In the genomic region with DNA sequence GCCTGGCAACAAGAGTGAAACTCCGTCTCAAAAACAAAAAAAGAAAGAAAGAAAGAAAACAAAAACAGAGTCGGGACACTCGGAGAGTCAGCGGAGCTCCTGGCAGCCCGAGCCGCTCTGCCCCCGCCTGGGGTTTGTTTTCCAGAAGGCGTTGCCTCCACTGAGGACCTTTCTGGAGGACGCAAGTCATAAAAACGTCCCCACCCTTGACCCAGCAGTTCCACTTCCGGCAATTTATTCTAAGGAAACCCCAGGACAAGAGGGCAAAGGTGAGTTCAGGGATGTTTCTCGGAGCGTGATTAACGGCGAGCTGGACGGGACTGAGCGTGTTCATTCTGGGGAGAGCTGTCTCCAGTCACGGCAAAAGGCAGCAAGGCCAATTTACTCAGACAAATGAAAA, we compare ENCODE assay signal across 19 cellular contexts. TPM values are rescaled to one million over a fixed set of nuclear protein-coding genes. Genes with fewer than 3 reads are reported as not detected.
DNase-seq lines count a peak whose midpoint lies in the region; ATAC-seq and TF ChIP-seq lines count a peak whose summit lies in the region.
"Had no signal": no experiment of that assay in that cellular context is flagged by ENCODE, and none has a peak within 500 bp of the region (broad histone marks: within the 10 kb centered on the region; RNA-seq: fewer than 3 reads in every experiment).

No MANE protein-coding gene starts in this region.

- H3K27ac Mint-ChIP-seq in activated naive CD8-positive, alpha-beta T cell treated with anti-CD3 and anti-CD28 coated beads for 36 hours: no peak overlapping the region
- H3K27ac Mint-ChIP-seq: CD14-positive monocyte; effector memory CD8-positive, alpha-beta T cell; natural killer cell had no signal

- H3K9me3 ChIP-seq in right atrium auricular region (no peaks in the 10 kb centered on the region), vagina (no peaks in the 10 kb centered on the region)
- H3K9me3 ChIP-seq: SK-N-SH had no signal

- H3K27ac ChIP-seq in right atrium auricular region (peak overlapping the region; percentile 60 to 62), vagina (peak overlapping the region; percentile 60)
- H3K27ac ChIP-seq: 22Rv1, brain microvascular endothelial cell, KMS-11 had no signal

- no peak for TF ChIP-seq POLR2A in vagina (IDR thresholded peaks at IDR 0.05)

- H3K9me3 Mint-ChIP-seq in activated naive CD8-positive, alpha-beta T cell treated with anti-CD3 and anti-CD28 coated beads for 36 hours: peaks cover 5% of the 10 kb centered on the region
- H3K9me3 Mint-ChIP-seq: effector memory CD8-positive, alpha-beta T cell; natural killer cell had no signal

- H3K4me1 ChIP-seq in right atrium auricular region (peaks cover 0 to 26% of the 10 kb centered on the region in 2 donors), vagina (peaks cover 17% of the 10 kb centered on the region)

- peaks cover 4% of the 10 kb centered on the region for H3K4me1 Mint-ChIP-seq in activated naive CD8-positive, alpha-beta T cell treated with anti-CD3 and anti-CD28 coated beads for 36 hours
- H3K4me1 Mint-ChIP-seq: natural killer cell had no signal

- ATAC-seq in GM19351 (IDR thresholded peaks at IDR 0.05; ENCODE audit: unreplicated experiment) (no peak), HG03196 (IDR thresholded peaks at IDR 0.05; ENCODE audit: unreplicated experiment) (no peak)
- ATAC-seq: effector memory CD8-positive, alpha-beta T cell; HCT116; natural killer cell had no signal

- TF ChIP-seq CTCF in right atrium auricular region (IDR thresholded peaks at IDR 0.05) (no peak), vagina (IDR thresholded peaks at IDR 0.05) (no peak)

- H3K27me3 ChIP-seq in right atrium auricular region (no peaks in the 10 kb centered on the region), vagina (no peaks in the 10 kb centered on the region)
- H3K27me3 ChIP-seq: brain microvascular endothelial cell had no signal

- no peak overlapping the region for H3K4me3 Mint-ChIP-seq in activated naive CD8-positive, alpha-beta T cell treated with anti-CD3 and anti-CD28 coated beads for 36 hours
- H3K4me3 Mint-ChIP-seq: effector memory CD8-positive, alpha-beta T cell; natural killer cell had no signal

- H3K4me3 ChIP-seq in right atrium auricular region (peak overlapping the region in 1 of 2 donors; percentile 10), vagina (no peak overlapping the region)

- DNase-seq in NCI-H748 (lab: John Stamatoyannopoulos, UW; ENCODE audit: unreplicated experiment) (peak; percentile 16), NCI-H748 treated with DMSO at 0.1 percent for 48 hours (lab: John Stamatoyannopoulos, UW) (no peak), right atrium auricular region (ENCODE audit: low spot score) (peak; percentile 70), posterior vena cava (ENCODE audit: low spot score) (peak; percentile 82), vagina (ENCODE audit: extremely low spot score in 2 of 2) (no peak)
- DNase-seq in activated naive CD8-positive, alpha-beta T cell treated with anti-CD3 and anti-CD28 coated beads for 36 hours: no peak
- DNase-seq: activated naive CD4-positive, alpha-beta T cell; brain microvascular endothelial cell; effector memory CD8-positive, alpha-beta T cell; islet precursor cell; natural killer cell; NCI-H1436 treated with DMSO at 0.1 percent for 48 hours; SK-N-SH had no signal

- intact Hi-C loops in posterior vena cava (cut with DNase I): no loop called here
- intact Hi-C loops in vagina (cut with DNase I): no loop called here

- peaks cover 6% of the 10 kb centered on the region for H3K36me3 Mint-ChIP-seq in activated naive CD8-positive, alpha-beta T cell treated with anti-CD3 and anti-CD28 coated beads for 36 hours
- H3K36me3 Mint-ChIP-seq: natural killer cell had no signal

- H3K27me3 Mint-ChIP-seq in activated naive CD8-positive, alpha-beta T cell treated with anti-CD3 and anti-CD28 coated beads for 36 hours: no peaks in the 10 kb centered on the region

- H3K36me3 ChIP-seq in right atrium auricular region (no peaks in the 10 kb centered on the region), vagina (no peaks in the 10 kb centered on the region)
- H3K36me3 ChIP-seq: brain microvascular endothelial cell had no signal

RNA-seq across cellular contexts. Expression of gene SUN1, which starts 27.0 kb away (rescaled TPM):
- total RNA-seq in right atrium auricular region (10 to 100 TPM; 84.4 to 97.5 TPM), posterior vena cava (100 to 1,000 TPM; 110 to 132 TPM), vagina (170 TPM)
- total RNA-seq in activated naive CD8-positive, alpha-beta T cell treated with anti-CD3 and anti-CD28 coated beads for 36 hours: 10 to 100 TPM; 50.1 to 53.4 TPM

Comparison
In these comparisons a context has a peak if more than half of its experiments do, and no peak if none do; other contexts are left out.
1. DNase-seq: peak in NCI-H748 (single experiment), right atrium auricular region (single experiment) and posterior vena cava (single experiment); none in NCI-H748 treated with DMSO at 0.1 percent for 48 hours (single experiment), vagina (0 of 2) and activated naive CD8-positive, alpha-beta T cell treated with anti-CD3 and anti-CD28 coated beads for 36 hours (single experiment).